9 cellular contexts compared by ENCODE assay signal in the genomic region with DNA sequence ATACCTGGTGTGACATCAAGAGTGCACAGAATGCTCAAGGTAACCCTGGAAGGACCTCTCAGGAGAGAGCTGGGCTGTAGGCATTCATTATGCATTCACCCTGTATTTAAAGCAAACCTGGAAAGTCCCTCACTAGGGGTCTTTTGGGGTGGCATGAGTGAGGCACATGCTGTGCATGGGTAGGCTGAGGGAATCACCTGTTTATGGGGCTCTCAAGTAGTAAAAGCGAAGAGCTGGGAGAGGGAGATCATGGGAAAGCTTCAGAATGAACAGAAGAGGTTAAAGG. TPM values are rescaled to one million over a fixed set of nuclear protein-coding genes. Genes with fewer than 3 reads are reported as not detected.
A peak's percentile ranks its signal among the peaks of the same experiment; 100 is the strongest.
DNase-seq lines count a peak whose midpoint lies in the region; ATAC-seq and TF ChIP-seq lines count a peak whose summit lies in the region.
"Had no signal": no experiment of that assay in that cellular context is flagged by ENCODE, and none has a peak within 500 bp of the region (broad histone marks: within the 10 kb centered on the region; RNA-seq: fewer than 3 reads in every experiment).

No MANE protein-coding gene starts in this region.

- no peak overlapping the region for H2BK12ac ChIP-seq in mesenchymal stem cell (ENCODE audit: low read length in 2 of 2)

- H3K23ac ChIP-seq in mesenchymal stem cell (ENCODE audit: low read length in 2 of 2) = no peak overlapping the region

- H2AK5ac ChIP-seq in mesenchymal stem cell (ENCODE audit: low read length, severe bottlenecking) = no peak overlapping the region

- H3K27ac ChIP-seq in mesenchymal stem cell (ENCODE audit: low read length, poor library complexity, severe bottlenecking) = no peak overlapping the region
- peak overlapping the region; percentile 96 to 98 (median 98) for H3K27ac ChIP-seq in thyroid gland

- peaks cover 35% of the 10 kb centered on the region for H3K4me1 Mint-ChIP-seq in activated T-cell treated with anti-CD3 and anti-CD28 coated beads, Interleukin-2, amount 50 U/mL, for 24 hours (ENCODE audit: low read depth)
- peaks cover 66% of the 10 kb centered on the region for H3K4me1 Mint-ChIP-seq in MCF 10A (ENCODE audit: insufficient read depth, unreplicated experiment)

- no TSS peak for BruUV-seq in MCF 10A (replicated peaks; lab: Mats Ljungman, UMichigan)

- H4K8ac ChIP-seq in mesenchymal stem cell (ENCODE audit: low read length) = no peak overlapping the region

- H3K18ac ChIP-seq in mesenchymal stem cell (ENCODE audit: low read depth in 1 of 2, low read length in 2 of 2) = no peak overlapping the region

- peak overlapping the region; percentile 10 for H2AFZ ChIP-seq in mesenchymal stem cell (ENCODE audit: low read depth, low read length)

- H3K36me3 Mint-ChIP-seq in activated T-cell treated with anti-CD3 and anti-CD28 coated beads, Interleukin-2, amount 50 U/mL, for 24 hours (ENCODE audit: low read depth) = no peaks in the 10 kb centered on the region
- H3K36me3 Mint-ChIP-seq in MCF 10A (ENCODE audit: insufficient read depth, unreplicated experiment) = peaks cover 60% of the 10 kb centered on the region

- intact Hi-C loops in MCF 10A (cut with micrococcal nuclease) = no loop called here
- intact Hi-C loops in thyroid gland (cut with DNase I) = loop anchor here (5.0 kb wide), 1 partner anchor 36 kb away; no protein-coding TSS in a partner anchor

- peak overlapping the region; percentile 59 for H3K27ac Mint-ChIP-seq in activated T-cell treated with anti-CD3 and anti-CD28 coated beads, Interleukin-2, amount 50 U/mL, for 24 hours
- peak overlapping the region; percentile 90 for H3K27ac Mint-ChIP-seq in MCF 10A (ENCODE audit: low read depth, unreplicated experiment)

- H3K27me3 ChIP-seq in mesenchymal stem cell (ENCODE audit: control insufficient read depth in 1 of 2, insufficient read depth in 1 of 2, low read length in 2 of 2) (peaks cover 46 to 70% of the 10 kb centered on the region in 2 experiments), thyroid gland (no peaks in the 10 kb centered on the region)

- TF ChIP-seq POLR2A in thyroid gland (IDR thresholded peaks at IDR 0.05) = no peak

- H3K79me1 ChIP-seq in mesenchymal stem cell (replicated peaks; ENCODE audit: low read length, poor library complexity, severe bottlenecking) = no peaks in the 10 kb centered on the region

- H2BK120ac ChIP-seq in mesenchymal stem cell (ENCODE audit: low read depth, low read length) = no peak overlapping the region

- CTCF ChIA-PET in MCF 10A (lab: Yijun Ruan, JAX) = interaction anchor here (0.6 to 14.0 kb wide), 14 partner anchors 9 to 534 kb away, joined by 3 to 161 read pairs (median 3); partner anchors contain the start of genes DPM3, FLAD1 and KRTCAP2

- peak overlapping the region; percentile 73 for H3K4me3 Mint-ChIP-seq in activated T-cell treated with anti-CD3 and anti-CD28 coated beads, Interleukin-2, amount 50 U/mL, for 24 hours
- peak overlapping the region; percentile 100 for H3K4me3 Mint-ChIP-seq in MCF 10A (ENCODE audit: unreplicated experiment)

- peaks cover 25% of the 10 kb centered on the region for H3K27me3 Mint-ChIP-seq in activated T-cell treated with anti-CD3 and anti-CD28 coated beads, Interleukin-2, amount 50 U/mL, for 24 hours
- H3K27me3 Mint-ChIP-seq in MCF 10A (ENCODE audit: insufficient read depth, unreplicated experiment) = no peaks in the 10 kb centered on the region

- H3K9me3 ChIP-seq in mesenchymal stem cell (ENCODE audit: control insufficient read depth, low read length) (no peaks in the 10 kb centered on the region), thyroid gland (no peaks in the 10 kb centered on the region)

- H3K4me1 ChIP-seq in mesenchymal stem cell (ENCODE audit: control insufficient read depth, insufficient read depth, low read depth, low read length) (peaks cover 51% of the 10 kb centered on the region), thyroid gland (peaks cover 54 to 57% of the 10 kb centered on the region in 2 donors)

- POLR2A ChIA-PET in MCF 10A (lab: Yijun Ruan, JAX) = interaction anchor here (0.7 to 11.9 kb wide), 29 partner anchors 8 to 720 kb away, joined by 3 to 238 read pairs (median 5); partner anchors contain the start of genes ADAM15, CKS1B, DPM3 and FLAD1

- no peak overlapping the region for H3K4ac ChIP-seq in mesenchymal stem cell (ENCODE audit: low read depth in 1 of 2, low read length in 2 of 2)

- 16% methylated on average over 1 of the region's 1 CpG for WGBS in mesenchymal stem cell
- 34 to 35% methylated on average over 1 of the region's 1 CpG for WGBS in thyroid gland, 2 donors

- no peak overlapping the region for H4K91ac ChIP-seq in mesenchymal stem cell (ENCODE audit: low read length)

- no peak overlapping the region for H3K14ac ChIP-seq in mesenchymal stem cell (ENCODE audit: low read length in 2 of 2)

- H3K9me3 Mint-ChIP-seq in activated T-cell treated with anti-CD3 and anti-CD28 coated beads, Interleukin-2, amount 50 U/mL, for 24 hours = no peaks in the 10 kb centered on the region
- H3K9me3 Mint-ChIP-seq in MCF 10A (ENCODE audit: unreplicated experiment) = no peaks in the 10 kb centered on the region

- H3K36me3 ChIP-seq in mesenchymal stem cell (ENCODE audit: control insufficient read depth in 1 of 2, insufficient read depth in 2 of 2, low read depth in 1 of 2, low read length in 2 of 2) (peaks cover 0 to 8% of the 10 kb centered on the region in 2 experiments), thyroid gland (peaks cover 20 to 22% of the 10 kb centered on the region in 2 donors)

- peak overlapping the region; percentile 79 for H3K4me2 ChIP-seq in mesenchymal stem cell (ENCODE audit: low read length, poor library complexity, severe bottlenecking)

- no peak for DNase-seq in activated T-cell treated with anti-CD3 and anti-CD28 coated beads, Interleukin-2, amount 50 U/mL, for 24 hours
- DNase-seq in activated T-cell treated with anti-CD3 and anti-CD28 coated beads for 4 hours (no peak), MCF 10A (ENCODE audit: unreplicated experiment) (no peak), mesenchymal stem cell (no peak), thyroid gland (no peak), NCI-H345 (lab: John Stamatoyannopoulos, UW) (no peak), left lobe of liver (ENCODE audit: low spot score) (no peak)
- DNase-seq: NCI-H187 had no signal

- no peak overlapping the region for H3K9ac ChIP-seq in mesenchymal stem cell (ENCODE audit: low read length)

- H2BK15ac ChIP-seq in mesenchymal stem cell (ENCODE audit: low read depth, poor library complexity, severe bottlenecking) = no peak overlapping the region

- ATAC-seq in HG02870 (IDR thresholded peaks at IDR 0.05; ENCODE audit: unreplicated experiment) = no peak
- ATAC-seq in left lobe of liver = no peak

- no peak for TF ChIP-seq CTCF in MCF 10A (IDR thresholded peaks at IDR 0.05; ENCODE audit: unreplicated experiment)
- TF ChIP-seq CTCF in thyroid gland (IDR thresholded peaks at IDR 0.05) = no peak

- H3K4me3 ChIP-seq in mesenchymal stem cell (ENCODE audit: insufficient read depth in 1 of 2, low read depth in 1 of 2, low read length in 2 of 2) = peak overlapping the region in 1 of 2 experiments; percentile 47
- H3K4me3 ChIP-seq in thyroid gland (replicated peaks in 1 of 3) = peak overlapping the region; percentile 67 to 94 (median 82)

- no peak overlapping the region for H2BK5ac ChIP-seq in mesenchymal stem cell (ENCODE audit: low read depth, low read length, poor library complexity, severe bottlenecking)

RNA-seq across cellular contexts. Expression of gene EFNA1, which starts 0.7 kb away (rescaled TPM):
- total RNA-seq in MCF 10A (2022) (38.9 and 42.3 TPM in 2 replicates), thyroid gland (100 to 1,000 TPM in 1 of 4 donors, 10 to 100 TPM in 3; 56.1 to 129 (median 83.1) TPM), left lobe of liver (85.1 TPM)
- polyA plus RNA-seq in mesenchymal stem cell (2013, experiment 1 of 2) = 0.62 TPM
- polyA plus RNA-seq in mesenchymal stem cell (2013, experiment 2 of 2) = 0.53 TPM

RNA-seq across cellular contexts. Expression of gene SLC50A1, which starts 7.2 kb away (rescaled TPM):
- total RNA-seq in MCF 10A (2022) (91.2 and 97.8 TPM in 2 replicates), thyroid gland (10 to 100 TPM; 30.9 to 42.2 (median 32.7) TPM), left lobe of liver (22.4 TPM)
- polyA plus RNA-seq in mesenchymal stem cell (2013, experiment 1 of 2) = 41.0 TPM
- 42.4 TPM for polyA plus RNA-seq in mesenchymal stem cell (2013, experiment 2 of 2)

RNA-seq across cellular contexts. Expression of gene DPM3, which starts 11.9 kb away (rescaled TPM):
- total RNA-seq in MCF 10A (2022) (79.7 and 86.4 TPM in 2 replicates), thyroid gland (100 to 1,000 TPM in 2 of 4 donors, 10 to 100 TPM in 2; 43.3 to 154 (median 94.8) TPM), left lobe of liver (76.8 TPM)
- polyA plus RNA-seq in mesenchymal stem cell (2013, experiment 1 of 2) = 176 TPM
- polyA plus RNA-seq in mesenchymal stem cell (2013, experiment 2 of 2) = 182 TPM

RNA-seq across cellular contexts. Expression of gene KRTCAP2, which starts 44.7 kb away (rescaled TPM):
- total RNA-seq in MCF 10A (2022) = 313 and 383 TPM in 2 replicates
- 350 TPM for polyA plus RNA-seq in mesenchymal stem cell (2013, experiment 1 of 2)
- 358 TPM for polyA plus RNA-seq in mesenchymal stem cell (2013, experiment 2 of 2)
- 100 to 1,000 TPM in 3 of 4 donors, 10 to 100 TPM in 1; 79.8 to 263 (median 162) TPM for total RNA-seq in thyroid gland
- 75.6 TPM for total RNA-seq in left lobe of liver

RNA-seq across cellular contexts. Expression of gene TRIM46, which starts 45.2 kb away (rescaled TPM):
- total RNA-seq in MCF 10A (2022) (0.21 and 0.32 TPM in 2 replicates), thyroid gland (under 1 TPM in 1 of 4 donors, not detected in 3; 0.45 TPM), left lobe of liver (0.23 TPM)
- polyA plus RNA-seq in mesenchymal stem cell (2013, experiment 1 of 2) = 7.1 TPM
- polyA plus RNA-seq in mesenchymal stem cell (2013, experiment 2 of 2) = 6.5 TPM
